Comparison of ENCODE assay signal across 8 cellular contexts in genomic region chr6:41705996-41706835, GRCh38. TPM values are rescaled to one million over a fixed set of nuclear protein-coding genes. Genes with fewer than 3 reads are reported as not detected.
DNase-seq lines count a peak whose midpoint lies in the region; ATAC-seq and TF ChIP-seq lines count a peak whose summit lies in the region.

No MANE protein-coding gene starts in this region.

- H4K20me1 ChIP-seq in OCI-LY1 (ENCODE audit: insufficient read depth, low read length) = no peaks in the 10 kb centered on the region
- peaks cover 10% of the 10 kb centered on the region for H4K20me1 ChIP-seq in osteoblast (ENCODE audit: insufficient read depth, low read length)

- no peak overlapping the region for H3K4me3 Mint-ChIP-seq in activated T-helper 2 cell treated with anti-CD3 and anti-CD28 coated beads, Interferon-gamma antibody, Interleukin-2, Interleukin-4, amounts not matched to agents 10 μg/mL and 5 μg/mL and 100 μg/mL, durations not matched to agents 14 hours and 24 hours and 36 hours (ENCODE audit: low read depth)

- H3K9me2 ChIP-seq in OCI-LY1 (ENCODE audit: low read depth, low read length) = no peaks in the 10 kb centered on the region

- H3K36me3 ChIP-seq in BJ (ENCODE audit: control insufficient read depth, insufficient read depth, low read length) (peaks cover 1% of the 10 kb centered on the region; the same call in 1 of the 2 replicates), OCI-LY1 (ENCODE audit: insufficient read depth, low read length) (no peaks in the 10 kb centered on the region), osteoblast (ENCODE audit: insufficient read depth, low read length) (no peaks in the 10 kb centered on the region), upper lobe of right lung (peaks cover 5% of the 10 kb centered on the region)

- peaks cover 23% of the 10 kb centered on the region for H3K4me1 Mint-ChIP-seq in activated T-helper 2 cell treated with anti-CD3 and anti-CD28 coated beads, Interferon-gamma antibody, Interleukin-2, Interleukin-4, amounts not matched to agents 10 μg/mL and 5 μg/mL and 100 μg/mL, durations not matched to agents 14 hours and 24 hours and 36 hours (ENCODE audit: low read depth)

- peak; percentile 70 for TF ChIP-seq CTCF in BJ (IDR thresholded peaks at IDR 0.05; ENCODE audit: insufficient read depth, low read depth, low read length)
- TF ChIP-seq CTCF in OCI-LY1 (IDR thresholded peaks at IDR 0.05; ENCODE audit: low read length) = peak; percentile 98
- TF ChIP-seq CTCF in foreskin fibroblast (IDR thresholded peaks at IDR 0.05; ENCODE audit: low read depth, low read length) = peak; percentile 65
- peak; percentile 66 for TF ChIP-seq CTCF in osteoblast (IDR thresholded peaks at IDR 0.05; ENCODE audit: extremely low read depth, low read depth, low read length)
- TF ChIP-seq CTCF in upper lobe of right lung (IDR thresholded peaks at IDR 0.05) = peak; percentile 79

- H3F3A ChIP-seq in OCI-LY1 (ENCODE audit: insufficient read depth, low read length) = no peaks in the 10 kb centered on the region

- H3K27ac ChIP-seq in OCI-LY1 (ENCODE audit: low read depth, low read length, poor library complexity, severe bottlenecking) (peak overlapping the region; percentile 82), osteoblast (ENCODE audit: low read depth, low read length) (peak overlapping the region; percentile 80), upper lobe of right lung (peak overlapping the region; percentile 63)

- no peak for DNase-seq in BJ (ENCODE audit: low read depth)
- DNase-seq in activated T-helper 2 cell treated with anti-CD3 and anti-CD28 coated beads, Interferon-gamma antibody, Interleukin-2, Interleukin-4, amounts not matched to agents 10 μg/mL and 5 μg/mL and 100 μg/mL, durations not matched to agents 14 hours and 24 hours and 36 hours (ENCODE audit: low spot score) = peak; percentile 43
- DNase-seq in foreskin fibroblast = peak; percentile 78 to 91
- DNase-seq in osteoblast (ENCODE audit: insufficient read length, low spot score, missing footprints) = peak; percentile 98
- peak; percentile 88 for DNase-seq in upper lobe of right lung

- H3K4me2 ChIP-seq in OCI-LY1 (ENCODE audit: low read length) (peak overlapping the region; percentile 47), osteoblast (ENCODE audit: insufficient read depth, low read length) (peak overlapping the region; percentile 62)

- H3K9me3 ChIP-seq in OCI-LY1 (ENCODE audit: low read length) (no peaks in the 10 kb centered on the region), osteoblast (ENCODE audit: low read depth, low read length) (no peaks in the 10 kb centered on the region), upper lobe of right lung (no peaks in the 10 kb centered on the region)

- peak; percentile 76 for ATAC-seq in GM18909 (IDR thresholded peaks at IDR 0.05; ENCODE audit: poor library complexity, unreplicated experiment)
- ATAC-seq in HG03095 (IDR thresholded peaks at IDR 0.05; ENCODE audit: unreplicated experiment) = peak; percentile 62
- ATAC-seq in upper lobe of right lung = peak; percentile 87

- peak overlapping the region; percentile 43 for H3K27ac Mint-ChIP-seq in activated T-helper 2 cell treated with anti-CD3 and anti-CD28 coated beads, Interferon-gamma antibody, Interleukin-2, Interleukin-4, amounts not matched to agents 10 μg/mL and 5 μg/mL and 100 μg/mL, durations not matched to agents 14 hours and 24 hours and 36 hours

- no peaks in the 10 kb centered on the region for H3K9me3 Mint-ChIP-seq in activated T-helper 2 cell treated with anti-CD3 and anti-CD28 coated beads, Interferon-gamma antibody, Interleukin-2, Interleukin-4, amounts not matched to agents 10 μg/mL and 5 μg/mL and 100 μg/mL, durations not matched to agents 14 hours and 24 hours and 36 hours

- peak overlapping the region; percentile 51; the same call in 1 of the 2 replicates for H3K9ac ChIP-seq in OCI-LY1 (ENCODE audit: low read length)

- H3K27me3 ChIP-seq in BJ (ENCODE audit: control insufficient read depth, insufficient read depth, low read length) = no peaks in the 10 kb centered on the region
- H3K27me3 ChIP-seq in OCI-LY1 (ENCODE audit: insufficient read depth, low read length) = no peaks in the 10 kb centered on the region
- H3K27me3 ChIP-seq in osteoblast (ENCODE audit: insufficient read depth, low read length) = no peaks in the 10 kb centered on the region
- H3K27me3 ChIP-seq in upper lobe of right lung = no peaks in the 10 kb centered on the region

- H3K4me1 ChIP-seq in OCI-LY1 (ENCODE audit: insufficient read depth, low read length, severe bottlenecking) (peaks cover 46% of the 10 kb centered on the region), osteoblast (ENCODE audit: insufficient read depth, low read length) (peaks cover 19% of the 10 kb centered on the region), upper lobe of right lung (peaks cover 39% of the 10 kb centered on the region)

- H2AFZ ChIP-seq in OCI-LY1 (ENCODE audit: low read length) (no peak overlapping the region), osteoblast (ENCODE audit: low read length) (peak overlapping the region; percentile 73)

- H3K36me3 Mint-ChIP-seq in activated T-helper 2 cell treated with anti-CD3 and anti-CD28 coated beads, Interferon-gamma antibody, Interleukin-2, Interleukin-4, amounts not matched to agents 10 μg/mL and 5 μg/mL and 100 μg/mL, durations not matched to agents 14 hours and 24 hours and 36 hours (ENCODE audit: low read depth) = no peaks in the 10 kb centered on the region

- H3K4me3 ChIP-seq in BJ (ENCODE audit: low read depth, low read length) (no peak overlapping the region), OCI-LY1 (ENCODE audit: low read depth, low read length, poor library complexity, severe bottlenecking) (peak overlapping the region; percentile 27), foreskin fibroblast (ENCODE audit: low read depth in 1 of 2, low read length in 2 of 2) (no peak overlapping the region), osteoblast (ENCODE audit: insufficient read depth, low read length) (no peak overlapping the region), upper lobe of right lung (no peak overlapping the region)

- POLR2A ChIA-PET in BJ (lab: Charles Lee) = interaction anchor here (0.6 kb wide), 2 partner anchors 133 to 345 kb away, joined by 5 to 18 read pairs; no protein-coding TSS in a partner anchor

- no peaks in the 10 kb centered on the region for H3K27me3 Mint-ChIP-seq in activated T-helper 2 cell treated with anti-CD3 and anti-CD28 coated beads, Interferon-gamma antibody, Interleukin-2, Interleukin-4, amounts not matched to agents 10 μg/mL and 5 μg/mL and 100 μg/mL, durations not matched to agents 14 hours and 24 hours and 36 hours (ENCODE audit: low read depth)

- intact Hi-C loops in activated T-helper 2 cell treated with anti-CD3 and anti-CD28 coated beads, Interferon-gamma antibody, Interleukin-2, Interleukin-4, amounts not matched to agents 10 μg/mL and 5 μg/mL and 100 μg/mL, durations not matched to agents 14 hours and 24 hours and 36 hours (cut with micrococcal nuclease) = loop anchor here (2.0 to 10.0 kb wide), 2 partner anchors 29 to 69 kb away; partner anchors contain the start of genes FRS3 and TFEB
- intact Hi-C loops in upper lobe of right lung (cut with DNase I) = no loop called here

- CTCF ChIA-PET in BJ (lab: Yijun Ruan, JAX) = interaction anchor here (0.8 to 4.0 kb wide), 14 partner anchors 11 to 104 kb away, joined by 3 to 29 read pairs (median 4); partner anchors contain the start of genes FRS3 and TOMM6

- H3K79me2 ChIP-seq in OCI-LY1 (ENCODE audit: insufficient read depth, low read length) (no peaks in the 10 kb centered on the region), osteoblast (ENCODE audit: insufficient read depth, low read length) (peaks cover 17% of the 10 kb centered on the region)

RNA-seq across cellular contexts. Expression of gene TFEB, which starts 29.2 kb away (rescaled TPM):
- polyA plus RNA-seq in BJ (2011; rRNA removed) = 13.2 and 21.9 TPM in 2 replicates
- polyA minus RNA-seq in BJ (2011; rRNA and poly(A)+ RNA removed) = 18.1 and 25.8 TPM in 2 replicates
- total RNA-seq in activated T-helper 2 cell treated with anti-CD3 and anti-CD28 coated beads, Interferon-gamma antibody, Interleukin-2, Interleukin-4, amounts not matched to agents 10 μg/mL and 5 μg/mL and 100 μg/mL, durations not matched to agents 14 hours and 24 hours and 36 hours = 11.2 and 13.4 TPM in 2 replicates
- total RNA-seq in osteoblast (5.1 and 5.6 TPM in 2 replicates), upper lobe of right lung (40.3 TPM)

RNA-seq across cellular contexts. Expression of gene PGC, which starts 41.0 kb away (rescaled TPM):
- polyA plus RNA-seq in BJ (2011; rRNA removed) = not detected in 2 replicates
- polyA minus RNA-seq in BJ (2011; rRNA and poly(A)+ RNA removed) = not detected in 2 replicates
- not detected in 2 replicates for total RNA-seq in activated T-helper 2 cell treated with anti-CD3 and anti-CD28 coated beads, Interferon-gamma antibody, Interleukin-2, Interleukin-4, amounts not matched to agents 10 μg/mL and 5 μg/mL and 100 μg/mL, durations not matched to agents 14 hours and 24 hours and 36 hours
- total RNA-seq in osteoblast = not detected in 2 replicates
- total RNA-seq in upper lobe of right lung = 1,050 TPM

Comparison
In these comparisons a context has a peak if more than half of its experiments do, and no peak if none do; other contexts are left out.
1. RNA of gene PGC, which starts 41.0 kb away (total RNA-seq): 1,050 TPM in upper lobe of right lung (single experiment); not detected in activated T-helper 2 cell treated with anti-CD3 and anti-CD28 coated beads, Interferon-gamma antibody, Interleukin-2, Interleukin-4, amounts not matched to agents 10 μg/mL and 5 μg/mL and 100 μg/mL, durations not matched to agents 14 hours and 24 hours and 36 hours and not detected in osteoblast; every median in the first group is over 1,000 times any median in the second.
2. Peak in every context shown above with its lines, with median percentiles within 50 percentile points of each other: CTCF ChIP-seq, ATAC-seq and H3K27ac ChIP-seq.